1 cellular context compared by ENCODE assay signal in genomic region chr5:181243521-181244307, GRCh38.
TF ChIP-seq lines count a peak whose summit lies in the region.

Gene RACK1 (minus strand): TSS chr5:181243906. CDS start chr5:181243800, 106 bp downstream.

TF ChIP-seq in GM12878, 131 proteins besides CTCF, POLR2A, EP300 and RAD21 (continued from another document and continues in another):
- TF ChIP-seq, protein P1, sequence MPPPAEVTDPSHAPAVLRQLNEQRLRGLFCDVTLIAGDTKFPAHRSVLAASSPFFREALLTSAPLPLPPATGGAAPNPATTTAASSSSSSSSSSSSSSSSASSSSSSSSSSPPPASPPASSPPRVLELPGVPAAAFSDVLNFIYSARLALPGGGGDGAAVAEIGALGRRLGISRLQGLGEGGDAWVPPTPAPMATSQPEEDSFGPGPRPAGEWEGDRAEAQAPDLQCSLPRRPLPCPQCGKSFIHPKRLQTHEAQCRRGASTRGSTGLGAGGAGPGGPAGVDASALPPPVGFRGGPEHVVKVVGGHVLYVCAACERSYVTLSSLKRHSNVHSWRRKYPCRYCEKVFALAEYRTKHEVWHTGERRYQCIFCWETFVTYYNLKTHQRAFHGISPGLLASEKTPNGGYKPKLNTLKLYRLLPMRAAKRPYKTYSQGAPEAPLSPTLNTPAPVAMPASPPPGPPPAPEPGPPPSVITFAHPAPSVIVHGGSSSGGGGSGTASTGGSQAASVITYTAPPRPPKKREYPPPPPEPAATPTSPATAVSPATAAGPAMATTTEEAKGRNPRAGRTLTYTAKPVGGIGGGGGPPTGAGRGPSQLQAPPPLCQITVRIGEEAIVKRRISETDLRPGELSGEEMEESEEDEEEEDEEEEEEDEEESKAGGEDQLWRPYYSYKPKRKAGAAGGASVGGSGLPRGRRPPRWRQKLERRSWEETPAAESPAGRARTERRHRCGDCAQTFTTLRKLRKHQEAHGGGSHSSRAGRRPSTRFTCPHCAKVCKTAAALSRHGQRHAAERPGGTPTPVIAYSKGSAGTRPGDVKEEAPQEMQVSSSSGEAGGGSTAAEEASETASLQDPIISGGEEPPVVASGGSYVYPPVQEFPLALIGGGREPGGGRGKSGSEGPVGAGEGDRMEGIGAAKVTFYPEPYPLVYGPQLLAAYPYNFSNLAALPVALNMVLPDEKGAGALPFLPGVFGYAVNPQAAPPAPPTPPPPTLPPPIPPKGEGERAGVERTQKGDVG (CRISPR knock-in tag; IDR thresholded peaks at IDR 0.05), result no peak
- peak; percentile 99 for TF ChIP-seq POLR2AphosphoS5 (IDR thresholded peaks at IDR 0.05; ENCODE audit: low read length)
- no peak for TF ChIP-seq MTA2 (IDR thresholded peaks at IDR 0.05; ENCODE audit: low read depth)
- TF ChIP-seq, protein P2, sequence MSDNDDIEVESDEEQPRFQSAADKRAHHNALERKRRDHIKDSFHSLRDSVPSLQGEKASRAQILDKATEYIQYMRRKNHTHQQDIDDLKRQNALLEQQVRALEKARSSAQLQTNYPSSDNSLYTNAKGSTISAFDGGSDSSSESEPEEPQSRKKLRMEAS (IDR thresholded peaks at IDR 0.05; ENCODE audit: low read depth, low read length), result peak; percentile 77
- TF ChIP-seq CEBPZ (IDR thresholded peaks at IDR 0.05; ENCODE audit: low read depth, low read length), result no peak
- TF ChIP-seq HCFC1 (IDR thresholded peaks at IDR 0.05; ENCODE audit: low read length), result peak; percentile 80
- no peak for TF ChIP-seq RAD51 (IDR thresholded peaks at IDR 0.05)
- TF ChIP-seq TARDBP (IDR thresholded peaks at IDR 0.05; ENCODE audit: borderline replicate concordance), result peak; percentile 68; the same call in 1 of the 2 replicates
- TF ChIP-seq RCOR1 (conservative IDR thresholded peaks at IDR 0.05; ENCODE audit: low read depth, low read length), result peak; percentile 94; the same call in 1 of the 2 replicates
- TF ChIP-seq ETV6 (conservative IDR thresholded peaks at IDR 0.05 in 1 of 2, IDR thresholded peaks at IDR 0.05 in 1 of 2; ENCODE audit: borderline replicate concordance in 1 of 2, low read depth in 1 of 2), result peak in 1 of 2 experiments; percentile 57; a peak in 1 of 4 replicates
- peak; percentile 78 for TF ChIP-seq IKZF1 (conservative IDR thresholded peaks at IDR 0.05)
- TF ChIP-seq RBBP5 (conservative IDR thresholded peaks at IDR 0.05), result peak; percentile 97; the same call in 1 of the 2 replicates
- 0 out of 2 replicates have a peak, but pooled peaks have one; percentile 30 for TF ChIP-seq NR2F1 (conservative IDR thresholded peaks at IDR 0.05)
- TF ChIP-seq TAF1 (IDR thresholded peaks at IDR 0.05; ENCODE audit: borderline replicate concordance, low read depth, low read length), result peak; percentile 100
- peak in 1 of 2 experiments; percentile 52; a peak in 1 of 4 replicates for TF ChIP-seq SRF (IDR thresholded peaks at IDR 0.05; ENCODE audit: low read depth in 2 of 2, low read length in 2 of 2)
- TF ChIP-seq ZBED1 (IDR thresholded peaks at IDR 0.05; ENCODE audit: borderline replicate concordance), result peak; percentile 90
- TF ChIP-seq ZNF622 (IDR thresholded peaks at IDR 0.05), result no peak
- peak; percentile 78 for TF ChIP-seq SMAD1 (IDR thresholded peaks at IDR 0.05; ENCODE audit: low read depth, partially characterized antibody)
- TF ChIP-seq SIX5 (IDR thresholded peaks at IDR 0.05; ENCODE audit: low read depth, low read length, severe bottlenecking), result peak; percentile 70
- peak; percentile 33 for TF ChIP-seq SP1 (IDR thresholded peaks at IDR 0.05; ENCODE audit: low read depth, low read length)
- 0 out of 2 replicates have a peak, but pooled peaks have one; percentile 18 for TF ChIP-seq CBX5 (IDR thresholded peaks at IDR 0.05; ENCODE audit: low read depth)
- TF ChIP-seq NKRF (conservative IDR thresholded peaks at IDR 0.05), result peak; percentile 84; the same call in 1 of the 2 replicates
- TF ChIP-seq NBN (IDR thresholded peaks at IDR 0.05), result peak; percentile 78
- no peak for TF ChIP-seq ZNF384 (IDR thresholded peaks at IDR 0.05; ENCODE audit: borderline replicate concordance, low read depth, low read length)
- no peak for TF ChIP-seq HDGF (IDR thresholded peaks at IDR 0.05)
- TF ChIP-seq EED (IDR thresholded peaks at IDR 0.05; ENCODE audit: low read depth), result no peak
- peak; percentile 12; the same call in 1 of the 2 replicates for TF ChIP-seq ZNF24 (IDR thresholded peaks at IDR 0.05)
- TF ChIP-seq, protein P3, sequence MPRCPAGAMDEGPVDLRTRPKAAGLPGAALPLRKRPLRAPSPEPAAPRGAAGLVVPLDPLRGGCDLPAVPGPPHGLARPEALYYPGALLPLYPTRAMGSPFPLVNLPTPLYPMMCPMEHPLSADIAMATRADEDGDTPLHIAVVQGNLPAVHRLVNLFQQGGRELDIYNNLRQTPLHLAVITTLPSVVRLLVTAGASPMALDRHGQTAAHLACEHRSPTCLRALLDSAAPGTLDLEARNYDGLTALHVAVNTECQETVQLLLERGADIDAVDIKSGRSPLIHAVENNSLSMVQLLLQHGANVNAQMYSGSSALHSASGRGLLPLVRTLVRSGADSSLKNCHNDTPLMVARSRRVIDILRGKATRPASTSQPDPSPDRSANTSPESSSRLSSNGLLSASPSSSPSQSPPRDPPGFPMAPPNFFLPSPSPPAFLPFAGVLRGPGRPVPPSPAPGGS (IDR thresholded peaks at IDR 0.05; ENCODE audit: borderline replicate concordance, insufficient read depth, low read depth, low read length, poor library complexity, severe bottlenecking), result no peak
- TF ChIP-seq BHLHE40 (IDR thresholded peaks at IDR 0.05; ENCODE audit: borderline replicate concordance in 1 of 2, low read depth in 2 of 2, low read length in 1 of 2), result peak; percentile 4 to 87; a peak in 3 of 4 replicates
- peak; percentile 95 for TF ChIP-seq POLR2AphosphoS2 (IDR thresholded peaks at IDR 0.05; ENCODE audit: low read depth, low read length)
- TF ChIP-seq TCF12 (IDR thresholded peaks at IDR 0.05; ENCODE audit: low read depth, low read length), result peak; percentile 73; the same call in 1 of the 2 replicates
- no peak for TF ChIP-seq MEF2A (IDR thresholded peaks at IDR 0.05; ENCODE audit: insufficient read depth, low read depth, low read length)
- no peak for TF ChIP-seq SUZ12 (IDR thresholded peaks at IDR 0.05; ENCODE audit: unreplicated experiment)
- TF ChIP-seq, protein P4, sequence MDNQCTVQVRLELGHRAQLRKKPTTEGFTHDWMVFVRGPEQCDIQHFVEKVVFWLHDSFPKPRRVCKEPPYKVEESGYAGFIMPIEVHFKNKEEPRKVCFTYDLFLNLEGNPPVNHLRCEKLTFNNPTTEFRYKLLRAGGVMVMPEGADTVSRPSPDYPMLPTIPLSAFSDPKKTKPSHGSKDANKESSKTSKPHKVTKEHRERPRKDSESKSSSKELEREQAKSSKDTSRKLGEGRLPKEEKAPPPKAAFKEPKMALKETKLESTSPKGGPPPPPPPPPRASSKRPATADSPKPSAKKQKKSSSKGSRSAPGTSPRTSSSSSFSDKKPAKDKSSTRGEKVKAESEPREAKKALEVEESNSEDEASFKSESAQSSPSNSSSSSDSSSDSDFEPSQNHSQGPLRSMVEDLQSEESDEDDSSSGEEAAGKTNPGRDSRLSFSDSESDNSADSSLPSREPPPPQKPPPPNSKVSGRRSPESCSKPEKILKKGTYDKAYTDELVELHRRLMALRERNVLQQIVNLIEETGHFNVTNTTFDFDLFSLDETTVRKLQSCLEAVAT (IDR thresholded peaks at IDR 0.05), result peak; percentile 86
- TF ChIP-seq, protein P5, sequence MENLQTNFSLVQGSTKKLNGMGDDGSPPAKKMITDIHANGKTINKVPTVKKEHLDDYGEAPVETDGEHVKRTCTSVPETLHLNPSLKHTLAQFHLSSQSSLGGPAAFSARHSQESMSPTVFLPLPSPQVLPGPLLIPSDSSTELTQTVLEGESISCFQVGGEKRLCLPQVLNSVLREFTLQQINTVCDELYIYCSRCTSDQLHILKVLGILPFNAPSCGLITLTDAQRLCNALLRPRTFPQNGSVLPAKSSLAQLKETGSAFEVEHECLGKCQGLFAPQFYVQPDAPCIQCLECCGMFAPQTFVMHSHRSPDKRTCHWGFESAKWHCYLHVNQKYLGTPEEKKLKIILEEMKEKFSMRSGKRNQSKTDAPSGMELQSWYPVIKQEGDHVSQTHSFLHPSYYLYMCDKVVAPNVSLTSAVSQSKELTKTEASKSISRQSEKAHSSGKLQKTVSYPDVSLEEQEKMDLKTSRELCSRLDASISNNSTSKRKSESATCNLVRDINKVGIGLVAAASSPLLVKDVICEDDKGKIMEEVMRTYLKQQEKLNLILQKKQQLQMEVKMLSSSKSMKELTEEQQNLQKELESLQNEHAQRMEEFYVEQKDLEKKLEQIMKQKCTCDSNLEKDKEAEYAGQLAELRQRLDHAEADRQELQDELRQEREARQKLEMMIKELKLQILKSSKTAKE (IDR thresholded peaks at IDR 0.05; ENCODE audit: low read depth, poor library complexity, severe bottlenecking), result no peak
- 0 out of 2 replicates have a peak, but pooled peaks have one; percentile 64 for TF ChIP-seq WRNIP1 (IDR thresholded peaks at IDR 0.05; ENCODE audit: borderline replicate concordance, low read depth, low read length)
- TF ChIP-seq, protein P6, sequence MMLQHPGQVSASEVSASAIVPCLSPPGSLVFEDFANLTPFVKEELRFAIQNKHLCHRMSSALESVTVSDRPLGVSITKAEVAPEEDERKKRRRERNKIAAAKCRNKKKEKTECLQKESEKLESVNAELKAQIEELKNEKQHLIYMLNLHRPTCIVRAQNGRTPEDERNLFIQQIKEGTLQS (IDR thresholded peaks at IDR 0.05; ENCODE audit: borderline replicate concordance, extremely low read depth, low read depth, low read length), result no peak
- no peak for TF ChIP-seq PBX3 (IDR thresholded peaks at IDR 0.05; ENCODE audit: insufficient replicate concordance, low read depth, low read length)
- TF ChIP-seq RELB (IDR thresholded peaks at IDR 0.05; ENCODE audit: low read depth), result peak; percentile 73; the same call in 1 of the 2 replicates
- no peak for TF ChIP-seq NFIC (IDR thresholded peaks at IDR 0.05; ENCODE audit: low read depth, low read length)
- no peak for TF ChIP-seq CEBPB (IDR thresholded peaks at IDR 0.05; ENCODE audit: borderline replicate concordance in 1 of 2, low read depth in 2 of 2, low read length in 2 of 2)
